In genomic region chr6:41059569-41059968, GRCh38 we compare ENCODE assay signal across 22 cellular contexts. TPM values are rescaled to one million over a fixed set of nuclear protein-coding genes. Genes with fewer than 3 reads are reported as not detected.
A peak's percentile ranks its signal among the peaks of the same experiment; 100 is the strongest.
DNase-seq lines count a peak whose midpoint lies in the region; ATAC-seq and TF ChIP-seq lines count a peak whose summit lies in the region.
"Had no signal": no experiment of that assay in that cellular context is flagged by ENCODE, and none has a peak within 500 bp of the region (broad histone marks: within the 10 kb centered on the region; RNA-seq: fewer than 3 reads in every experiment).

No MANE protein-coding gene starts in this region.

- ATAC-seq in GM19397 (IDR thresholded peaks at IDR 0.05; ENCODE audit: unreplicated experiment) = no peak
- no peak for ATAC-seq in stimulated activated memory B cell treated with anti-CD40 and anti-IgM and Interleukin-4, amounts not matched to agents 10 μg/mL and 1 μg/mL and 100 μg/mL, for 72 hours

- H3K4me1 Mint-ChIP-seq in stimulated activated memory B cell treated with anti-CD40 and anti-IgM and Interleukin-4, amounts not matched to agents 10 μg/mL and 1 μg/mL and 100 μg/mL, for 72 hours = no peaks in the 10 kb centered on the region

- H3K4me1 ChIP-seq in muscle layer of duodenum (ENCODE audit: control insufficient read depth in 1 of 2, insufficient read depth in 2 of 2, low read length in 2 of 2) = peaks cover 0 to 40% of the 10 kb centered on the region in 2 donors
- no peaks in the 10 kb centered on the region for H3K4me1 ChIP-seq in BE2C

- H3K27ac ChIP-seq in muscle layer of duodenum (ENCODE audit: low read length) = peak overlapping the region; percentile 52
- H3K27ac ChIP-seq: BLaER1, ovary, PC-9, tibial artery, WERI-Rb-1 had no signal

- no peak overlapping the region for H3K4me3 ChIP-seq in AG10803 (ENCODE audit: low read length)
- no peak overlapping the region for H3K4me3 ChIP-seq in epithelial cell of esophagus (ENCODE audit: low read length)
- no peak overlapping the region for H3K4me3 ChIP-seq in muscle layer of duodenum (ENCODE audit: low read depth in 1 of 2, low read length in 2 of 2)
- H3K4me3 ChIP-seq in BE2C (ENCODE audit: low read depth, low read length) = no peak overlapping the region
- H3K4me3 ChIP-seq: BLaER1, ovary, PC-9, skin epidermis, tibial artery had no signal

- no peaks in the 10 kb centered on the region for H3K9me3 Mint-ChIP-seq in stimulated activated memory B cell treated with anti-CD40 and anti-IgM and Interleukin-4, amounts not matched to agents 10 μg/mL and 1 μg/mL and 100 μg/mL, for 72 hours

- H3K27me3 Mint-ChIP-seq in stimulated activated memory B cell treated with anti-CD40 and anti-IgM and Interleukin-4, amounts not matched to agents 10 μg/mL and 1 μg/mL and 100 μg/mL, for 72 hours = no peaks in the 10 kb centered on the region

- peaks cover 46% of the 10 kb centered on the region for H3K36me3 Mint-ChIP-seq in stimulated activated memory B cell treated with anti-CD40 and anti-IgM and Interleukin-4, amounts not matched to agents 10 μg/mL and 1 μg/mL and 100 μg/mL, for 72 hours

- no peak overlapping the region for H3K27ac Mint-ChIP-seq in stimulated activated memory B cell treated with anti-CD40 and anti-IgM and Interleukin-4, amounts not matched to agents 10 μg/mL and 1 μg/mL and 100 μg/mL, for 72 hours

- no peaks in the 10 kb centered on the region for H3K27me3 ChIP-seq in muscle layer of duodenum (ENCODE audit: low read depth, low read length)
- H3K27me3 ChIP-seq in BE2C = no peaks in the 10 kb centered on the region
- H3K27me3 ChIP-seq: BLaER1, ovary, tibial artery had no signal

- H3K9me3 ChIP-seq in muscle layer of duodenum (ENCODE audit: control insufficient read depth in 1 of 2, low read length in 2 of 2) (no peaks in the 10 kb centered on the region), BE2C (no peaks in the 10 kb centered on the region)
- H3K9me3 ChIP-seq: BLaER1, ovary, tibial artery had no signal

- H3K36me3 ChIP-seq in muscle layer of duodenum (ENCODE audit: control insufficient read depth in 1 of 2, insufficient read depth in 2 of 2, low read length in 2 of 2) (peaks cover 5 to 15% of the 10 kb centered on the region in 2 donors), BE2C (no peaks in the 10 kb centered on the region; the same call in 1 of the 2 replicates)
- H3K36me3 ChIP-seq: ovary had no signal

- TF ChIP-seq CTCF in AG10803 (conservative IDR thresholded peaks at IDR 0.05; ENCODE audit: low read length) = no peak
- no peak for TF ChIP-seq CTCF in epithelial cell of esophagus (IDR thresholded peaks at IDR 0.05; ENCODE audit: insufficient read depth, low read depth, low read length, missing control alignments)
- no peak for TF ChIP-seq CTCF in BE2C (IDR thresholded peaks at IDR 0.05; ENCODE audit: low read depth, low read length)

- DNase-seq in AG10803 (ENCODE audit: low read depth) (peak; percentile 61), LHCN-M2 (ENCODE audit: low read depth) (peak; percentile 5), epithelial cell of esophagus (ENCODE audit: low read depth) (peak; percentile 50), BE2C (no peak), NCI-H526 treated with DMSO at 0.1 percent for 48 hours (lab: John Stamatoyannopoulos, UW) (no peak)
- DNase-seq: activated CD8-positive, alpha-beta memory T cell treated with anti-CD3 and anti-CD28 coated beads for 24 hours; kidney; MM.1S; NCI-H2029; ovary; PC-9; stimulated activated CD4-positive, alpha-beta T cell treated with anti-CD3 and anti-CD28 coated beads, Interleukin-4, amount 100 ng/mL, for 4 hours; tibial artery; WERI-Rb-1 had no signal

- no peak overlapping the region for H3K4me3 Mint-ChIP-seq in stimulated activated memory B cell treated with anti-CD40 and anti-IgM and Interleukin-4, amounts not matched to agents 10 μg/mL and 1 μg/mL and 100 μg/mL, for 72 hours

RNA-seq across cellular contexts. Expression of gene APOBEC2, which starts 6.6 kb away (rescaled TPM):
- total RNA-seq in LHCN-M2 (2014; rRNA removed) = 0.63 TPM in 1 of 2 replicates, not detected in the other
- polyA plus RNA-seq in LHCN-M2 (2012) = not detected
- polyA plus RNA-seq in BE2C (2012; ENCODE audit: insufficient read depth, insufficient read length, low read depth) = 0.39 TPM
- total RNA-seq: cerebellum, HT1080, kidney, mucosa of gallbladder, ovary, PC-9 had no signal

RNA-seq across cellular contexts. Expression of gene OARD1, which starts 12.6 kb away (rescaled TPM):
- total RNA-seq in LHCN-M2 (2014; rRNA removed) = 10.3 and 12.8 TPM in 2 replicates
- polyA plus RNA-seq in LHCN-M2 (2012) = 14.9 TPM
- polyA plus RNA-seq in BE2C (2012; ENCODE audit: insufficient read depth, insufficient read length, low read depth) = 15.3 TPM

RNA-seq across cellular contexts. Expression of gene NFYA, which starts 13.2 kb away (rescaled TPM):
- 15.8 and 18.8 TPM in 2 replicates for total RNA-seq in LHCN-M2 (2014; rRNA removed)
- 12.4 TPM for polyA plus RNA-seq in LHCN-M2 (2012)
- polyA plus RNA-seq in BE2C (2012; ENCODE audit: insufficient read depth, insufficient read length, low read depth) = 45.6 TPM

RNA-seq across cellular contexts. Expression of gene TSPO2, which starts 17.3 kb away (rescaled TPM):
- not detected in 2 replicates for total RNA-seq in LHCN-M2 (2014; rRNA removed)
- not detected for polyA plus RNA-seq in LHCN-M2 (2012)
- not detected for polyA plus RNA-seq in BE2C (2012; ENCODE audit: insufficient read depth, insufficient read length, low read depth)
- total RNA-seq: cerebellum, ovary, PC-9 had no signal
- polyA plus RNA-seq: ovary had no signal

RNA-seq across cellular contexts. Expression of gene UNC5CL, which starts 20.5 kb away (rescaled TPM):
- total RNA-seq in LHCN-M2 (2014; rRNA removed) = under 0.01 TPM in 1 of 2 replicates, not detected in the other
- 0.01 TPM for polyA plus RNA-seq in LHCN-M2 (2012)
- 1.3 TPM for polyA plus RNA-seq in BE2C (2012; ENCODE audit: insufficient read depth, insufficient read length, low read depth)

Comparison
In these comparisons a context has a peak if more than half of its experiments do, and no peak if none do; other contexts are left out.
1. DNase-seq: peak in AG10803 (single experiment), LHCN-M2 (single experiment) and epithelial cell of esophagus (single experiment); none in BE2C (single experiment) and NCI-H526 treated with DMSO at 0.1 percent for 48 hours (single experiment).